ENCODE assay signal across 28 cellular contexts in genomic region chr3:94185753-94186152, GRCh38.
DNase-seq lines count a peak whose midpoint lies in the region; ATAC-seq and TF ChIP-seq lines count a peak whose summit lies in the region.
"Had no signal": no experiment of that assay in that cellular context is flagged by ENCODE, and none has a peak within 500 bp of the region (broad histone marks: within the 10 kb centered on the region; RNA-seq: fewer than 3 reads in every experiment).

No MANE protein-coding gene starts in this region.

- H3K9me3 ChIP-seq in gastrocnemius medialis, result no peaks in the 10 kb centered on the region
- H3K9me3 ChIP-seq: BE2C, pancreas, suprapubic skin, upper lobe of right lung had no signal

- intact Hi-C loops in gastrocnemius medialis (cut with DNase I; ENCODE audit: low total_unique reads) (no loop called here), Right ventricle myocardium superior (cut with DNase I) (no loop called here)

- no peak for TF ChIP-seq CTCF in brain microvascular endothelial cell (IDR thresholded peaks at IDR 0.05; ENCODE audit: low read depth, low read length, missing control alignments)
- TF ChIP-seq CTCF in gastrocnemius medialis (IDR thresholded peaks at IDR 0.05 in 4 of 5, conservative IDR thresholded peaks at IDR 0.05 in 1 of 5), result no peak

- H3K27me3 ChIP-seq in brain microvascular endothelial cell (replicated peaks) (no peaks in the 10 kb centered on the region), gastrocnemius medialis (no peaks in the 10 kb centered on the region)
- H3K27me3 ChIP-seq: BE2C, suprapubic skin, upper lobe of right lung had no signal

- no peaks in the 10 kb centered on the region for H3K4me1 ChIP-seq in gastrocnemius medialis
- H3K4me1 ChIP-seq: BE2C, pancreas, suprapubic skin, upper lobe of right lung had no signal

- DNase-seq in EL, result peak; percentile 20
- DNase-seq in M059J (ENCODE audit: low read depth), result peak; percentile 44
- peak; percentile 13 for DNase-seq in brain microvascular endothelial cell
- DNase-seq in kidney tubule cell (ENCODE audit: low spot score), result peak; percentile 3
- DNase-seq in gastrocnemius medialis, result no peak
- DNase-seq in Right ventricle myocardium superior, result no peak
- no peak for DNase-seq in AG08395 (ENCODE audit: low spot score)
- DNase-seq in stimulated activated CD8-positive, alpha-beta memory T cell treated with anti-CD3 and anti-CD28 coated beads, Interleukin-4, amount 100 ng/mL, for 48 hours, result no peak
- DNase-seq: activated CD4-positive, alpha-beta T cell treated with anti-CD3 and anti-CD28 coated beads for 48 hours; activated gamma-delta T cell; activated naive CD8-positive, alpha-beta T cell treated with anti-CD3 and anti-CD28 coated beads, Interleukin-2, amount 10 ng/mL, durations not matched to agents 7 days and 5 days; aorta; BE2C; CD8-positive, alpha-beta memory T cell; glutamatergic neuron; KBM-7; NCI-H1417; NCI-H2029; NCI-H526; pancreas; retina; stimulated activated naive CD4-positive, alpha-beta T cell; T1000; upper lobe of right lung had no signal

- H3K36me3 ChIP-seq in brain microvascular endothelial cell (replicated peaks) (no peaks in the 10 kb centered on the region), gastrocnemius medialis (no peaks in the 10 kb centered on the region)
- H3K36me3 ChIP-seq: BE2C, pancreas, suprapubic skin, upper lobe of right lung had no signal

- in situ Hi-C loops in brain microvascular endothelial cell (cut with HindIII; ENCODE audit: low pct_ligation_motif_present, low sequenced_read_pairs), result no loop called here
- in situ Hi-C loops in gastrocnemius medialis (cut with MboI; ENCODE audit: low sequenced_read_pairs in 4 of 4), result no loop called here

- ATAC-seq in gastrocnemius medialis (no peak), Right ventricle myocardium superior (ENCODE audit: poor library complexity) (no peak)
- ATAC-seq: left lobe of liver, pancreas, upper lobe of right lung had no signal

- no peak for TF ChIP-seq POLR2A in gastrocnemius medialis (IDR thresholded peaks at IDR 0.05)

- H3K4me3 ChIP-seq in brain microvascular endothelial cell (ENCODE audit: low read depth, low read length) (no peak overlapping the region), gastrocnemius medialis (no peak overlapping the region)
- H3K4me3 ChIP-seq: pancreas, skin epidermis, suprapubic skin, upper lobe of right lung had no signal

- peak overlapping the region; percentile 13 for H3K27ac ChIP-seq in brain microvascular endothelial cell
- no peak overlapping the region for H3K27ac ChIP-seq in gastrocnemius medialis
- H3K27ac ChIP-seq: pancreas, skin epidermis, suprapubic skin, upper lobe of right lung, VCaP had no signal

Comparison
In these comparisons a context has a peak if more than half of its experiments do, and no peak if none do; other contexts are left out.
1. DNase-seq: peak in EL (single experiment), M059J (single experiment), brain microvascular endothelial cell (single experiment) and kidney tubule cell (single experiment); none in gastrocnemius medialis (0 of 2), Right ventricle myocardium superior (single experiment), AG08395 (single experiment) and stimulated activated CD8-positive, alpha-beta memory T cell treated with anti-CD3 and anti-CD28 coated beads, Interleukin-4, amount 100 ng/mL, for 48 hours (single experiment).